Comparison of ENCODE assay signal across 1 cellular context in genomic region chrX:48530736-48531135, GRCh38.
TF ChIP-seq lines count a peak whose summit lies in the region.

No MANE protein-coding gene starts in this region.

TF ChIP-seq in K562, 482 proteins besides CTCF, POLR2A, EP300 and RAD21:
- TF ChIP-seq MAFK (IDR thresholded peaks at IDR 0.05; ENCODE audit: low read length), result no peak
- TF ChIP-seq MTF1 (CRISPR knock-in tag; IDR thresholded peaks at IDR 0.05; ENCODE audit: borderline replicate concordance), result no peak
- TF ChIP-seq, protein P1, sequence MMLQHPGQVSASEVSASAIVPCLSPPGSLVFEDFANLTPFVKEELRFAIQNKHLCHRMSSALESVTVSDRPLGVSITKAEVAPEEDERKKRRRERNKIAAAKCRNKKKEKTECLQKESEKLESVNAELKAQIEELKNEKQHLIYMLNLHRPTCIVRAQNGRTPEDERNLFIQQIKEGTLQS (IDR thresholded peaks at IDR 0.05), result 0 out of 2 replicates have a peak, but pooled peaks have one; percentile 7
- TF ChIP-seq, protein P1 (CRISPR knock-in tag; conservative IDR thresholded peaks at IDR 0.05), result no peak
